In genomic region chr17:7249219-7249618, GRCh38 we compare ENCODE assay signal across 10 cellular contexts. TPM values are rescaled to one million over a fixed set of nuclear protein-coding genes. Genes with fewer than 3 reads are reported as not detected.
DNase-seq lines count a peak whose midpoint lies in the region; ATAC-seq, FAIRE-seq and TF ChIP-seq lines count a peak whose summit lies in the region.
"Had no signal": no experiment of that assay in that cellular context is flagged by ENCODE, and none has a peak within 500 bp of the region (broad histone marks: within the 10 kb centered on the region; RNA-seq: fewer than 3 reads in every experiment).

No MANE protein-coding gene starts in this region.

- ATAC-seq in GM12878 (no peak), HG02973 (IDR thresholded peaks at IDR 0.05; ENCODE audit: unreplicated experiment) (no peak), HG02610 (IDR thresholded peaks at IDR 0.05; ENCODE audit: unreplicated experiment) (no peak)

- no peak overlapping the region for H2AFZ ChIP-seq in GM12878 (ENCODE audit: control insufficient read depth, low read depth, low read length)

- no peak for FAIRE-seq in GM12878 (lab: Jason Lieb, UNC)

- no peak for TF ChIP-seq EP300 in GM12878 (IDR thresholded peaks at IDR 0.05; ENCODE audit: borderline replicate concordance in 1 of 2, control insufficient read depth in 1 of 2, low read depth in 2 of 2, low read length in 2 of 2)

- intact Hi-C loops in GM12878 (cut with micrococcal nuclease; ENCODE audit: unreplicated experiment), result no loop called here

- WGBS in GM12878 (ENCODE audit: insufficient coverage, insufficient replicate concordance, low lambda C conversion rate, missing lambda C conversion rate), result 70% methylated on average over 6 of the region's 6 CpGs

- H3K27ac Mint-ChIP-seq in CD8-positive, alpha-beta memory T cell, result peak overlapping the region in 2 of 8 donors; percentile 76 to 91
- H3K27ac Mint-ChIP-seq in neural crest cell (ENCODE audit: unreplicated experiment), result no peak overlapping the region

- H3K4me2 ChIP-seq in GM12878 (ENCODE audit: control insufficient read depth, insufficient read depth), result peak overlapping the region; percentile 89

- RAD21 ChIA-PET in GM12878 (lab: Charles Lee; ENCODE audit: unreplicated experiment), result interaction anchor here (0.7 to 1.4 kb wide), 8 partner anchors 8 to 634 kb away, joined by 3 to 9 read pairs (median 4); partner anchors contain the start of genes ACADVL, DLG4, DVL2 and PHF23

- POLR2A ChIA-PET in CD8-positive, alpha-beta memory T cell (lab: Charles Lee), result no interaction called here
- POLR2A ChIA-PET in GM12878 (lab: Charles Lee), result interaction anchor here (1.1 to 4.4 kb wide), 5 partner anchors 10 to 81 kb away, joined by 4 to 99 read pairs (median 7); partner anchors contain the start of genes ACADVL, DLG4, DVL2 and GABARAP

- no TSS peak for BruUV-seq in GM12878 (replicated peaks; lab: Mats Ljungman, UMichigan)

- H3K27ac ChIP-seq in CD8-positive, alpha-beta memory T cell (ENCODE audit: low read depth, low read length), result no peak overlapping the region
- 0 out of 2 replicates have a peak overlapping the region, but pooled peaks have one; percentile 99 for H3K27ac ChIP-seq in HL-60 (replicated peaks)
- H3K27ac ChIP-seq in GM12878 (ENCODE audit: control insufficient read depth, insufficient read depth), result peak overlapping the region; percentile 87
- H3K27ac ChIP-seq: testis had no signal

- in situ Hi-C loops in GM12878 (cut with MboI), result no loop called here

- peaks cover 0 to 50% (median 18%) of the 10 kb centered on the region in 3 donors for H3K36me3 Mint-ChIP-seq in CD8-positive, alpha-beta memory T cell
- peaks cover 19% of the 10 kb centered on the region for H3K36me3 Mint-ChIP-seq in neural crest cell (ENCODE audit: low read depth)

- no peak for TF ChIP-seq RAD21 in GM12878 (IDR thresholded peaks at IDR 0.05; ENCODE audit: insufficient read depth, low read depth, low read length)

- H4K20me1 ChIP-seq in GM12878 (ENCODE audit: control insufficient read depth, insufficient read depth), result no peaks in the 10 kb centered on the region

- SMC1A ChIA-PET in GM12878 (lab: Charles Lee; ENCODE audit: uncharacterized antibody, unreplicated experiment), result interaction anchor here (0.7 to 3.6 kb wide), 6 partner anchors 8 to 29 kb away, joined by 3 to 26 read pairs (median 4); partner anchors contain the start of genes ACADVL, DVL2, GABARAP and PHF23

- no peaks in the 10 kb centered on the region for H3K9me3 Mint-ChIP-seq in CD8-positive, alpha-beta memory T cell
- no peaks in the 10 kb centered on the region for H3K9me3 Mint-ChIP-seq in neural crest cell

- DNase-seq in CD8-positive, alpha-beta memory T cell, result no peak
- DNase-seq in HL-60 (ENCODE audit: low read depth in 1 of 2, low spot score in 1 of 2) (no peak), GM12878 (ENCODE audit: low read depth, low spot score) (no peak), neural crest cell (ENCODE audit: low read depth, low spot score) (no peak), NCI-H1048 (lab: John Stamatoyannopoulos, UW) (no peak)
- DNase-seq: NCI-H2081; stimulated activated CD4-positive, alpha-beta T cell treated with anti-CD3 and anti-CD28 coated beads, Interleukin-2, amount 100 ng/mL, for 24 hours; testis had no signal

- CTCF ChIA-PET in CD8-positive, alpha-beta memory T cell (lab: Charles Lee), result interaction anchor here (1.0 to 1.9 kb wide), 2 partner anchors 9 to 47 kb away, joined by 3 to 5 read pairs; no protein-coding TSS in a partner anchor
- CTCF ChIA-PET in GM12878 (lab: Yijun Ruan, JAX), result interaction anchor here (1.0 to 3.2 kb wide), 5 partner anchors 8 to 49 kb away, joined by 3 to 18 read pairs (median 5); partner anchors contain the start of genes ACADVL, DLG4 and PHF23

- peak overlapping the region; percentile 66 to 95 (median 93) for H3K4me3 Mint-ChIP-seq in CD8-positive, alpha-beta memory T cell
- peak overlapping the region; percentile 99 for H3K4me3 Mint-ChIP-seq in neural crest cell

- TF ChIP-seq CTCF in HL-60 (IDR thresholded peaks at IDR 0.05; ENCODE audit: insufficient read depth, low read length), result no peak
- TF ChIP-seq CTCF in GM12878 (IDR thresholded peaks at IDR 0.05 in 2 of 3, conservative IDR thresholded peaks at IDR 0.05 in 1 of 3; ENCODE audit: control insufficient read depth in 2 of 3, extremely low read depth in 1 of 3, insufficient read depth in 1 of 3, low read depth in 3 of 3, low read length in 3 of 3), result no peak
- TF ChIP-seq CTCF in neural crest cell (conservative IDR thresholded peaks at IDR 0.05), result no peak

- peaks cover 26% of the 10 kb centered on the region for H3K36me3 ChIP-seq in CD8-positive, alpha-beta memory T cell (ENCODE audit: insufficient read depth, low read length)
- peaks cover 5 to 16% of the 10 kb centered on the region in 2 experiments; a peak in 3 of 4 replicates for H3K36me3 ChIP-seq in GM12878 (ENCODE audit: control insufficient read depth in 2 of 2, insufficient read depth in 2 of 2, low read length in 1 of 2)

- H3K9me3 ChIP-seq in CD8-positive, alpha-beta memory T cell (ENCODE audit: low read length), result no peaks in the 10 kb centered on the region
- no peaks in the 10 kb centered on the region for H3K9me3 ChIP-seq in GM12878 (replicated peaks; ENCODE audit: control insufficient read depth, insufficient read depth, low read length)
- H3K9me3 ChIP-seq: testis had no signal

- peaks cover 0 to 2% of the 10 kb centered on the region in 2 donors for H3K27me3 Mint-ChIP-seq in CD8-positive, alpha-beta memory T cell
- H3K27me3 Mint-ChIP-seq in neural crest cell (ENCODE audit: low read depth), result peaks cover 3% of the 10 kb centered on the region

- peaks cover 41 to 51% (median 46%) of the 10 kb centered on the region in 3 donors for H3K4me1 Mint-ChIP-seq in CD8-positive, alpha-beta memory T cell
- peaks cover 41% of the 10 kb centered on the region for H3K4me1 Mint-ChIP-seq in neural crest cell

- no peaks in the 10 kb centered on the region for H3K27me3 ChIP-seq in CD8-positive, alpha-beta memory T cell (ENCODE audit: insufficient read depth, low read length, poor library complexity, severe bottlenecking)
- H3K27me3 ChIP-seq in HL-60 (ENCODE audit: insufficient read depth, poor library complexity, severe bottlenecking) (no peaks in the 10 kb centered on the region), GM12878 (replicated peaks in 1 of 2; ENCODE audit: control insufficient read depth in 2 of 2, insufficient read depth in 2 of 2, low read length in 1 of 2) (no peaks in the 10 kb centered on the region)
- H3K27me3 ChIP-seq: testis had no signal

- no peak for TF ChIP-seq POLR2A in GM12878 (IDR thresholded peaks at IDR 0.05; ENCODE audit: low read depth, low read length)

- H3K79me2 ChIP-seq in GM12878 (ENCODE audit: control insufficient read depth, insufficient read depth, low read length), result peaks cover 60% of the 10 kb centered on the region

- peak overlapping the region; percentile 91 for H3K9ac ChIP-seq in GM12878 (ENCODE audit: control insufficient read depth, insufficient read depth, low read length)

- H3K4me1 ChIP-seq in CD8-positive, alpha-beta memory T cell (ENCODE audit: insufficient read depth, low read length), result peaks cover 33% of the 10 kb centered on the region
- H3K4me1 ChIP-seq in GM12878 (ENCODE audit: control insufficient read depth, insufficient read depth, low read length), result peaks cover 10% of the 10 kb centered on the region

- H3K4me3 ChIP-seq in CD8-positive, alpha-beta memory T cell (ENCODE audit: low read length), result no peak overlapping the region
- H3K4me3 ChIP-seq in HL-60 (replicated peaks; ENCODE audit: insufficient read depth, low read length), result peak overlapping the region; percentile 65; the same call in 1 of the 2 replicates
- peak overlapping the region; percentile 90 for H3K4me3 ChIP-seq in GM12878
- H3K4me3 ChIP-seq: testis had no signal

RNA-seq across cellular contexts. Expression of gene CTDNEP1, which starts 2.3 kb away (rescaled TPM):
- 100 to 1,000 TPM; 224 to 240 TPM for total RNA-seq in CD8-positive, alpha-beta memory T cell
- polyA plus RNA-seq in CD8-positive, alpha-beta memory T cell, result 57.1 TPM
- total RNA-seq in GM12878 (2013; cell fraction: nucleolus; rRNA removed), result 36.7 and 47.2 TPM in 2 replicates
- total RNA-seq in GM12878 (2014; rRNA removed), result 31.4 and 32.2 TPM in 2 replicates
- 23.7 and 27.3 TPM in 2 replicates for total RNA-seq in GM12878 (2014; rRNA removed; fragmentation: Illumina TruSeq; extraction: Trizol)
- 142 TPM in 2 replicates for total RNA-seq in GM12878 (2021)
- polyA plus RNA-seq in GM12878 (2011; ENCODE audit: low read depth), result 85.0 TPM
- 82.7 and 111 TPM in 2 replicates for polyA plus RNA-seq in GM12878 (2011; rRNA removed)
- polyA plus RNA-seq in GM12878 (2011; cell fraction: cytosol; rRNA removed), result 142 and 154 TPM in 2 replicates
- polyA plus RNA-seq in GM12878 (2011; cell fraction: nucleus; rRNA removed), result 145 and 146 TPM in 2 replicates
- 152 and 229 TPM in 2 replicates for polyA plus RNA-seq in GM12878 (2012)
- 167 and 176 TPM in 2 replicates for polyA plus RNA-seq in GM12878 (2014; fragmentation: Illumina TruSeq; extraction: Trizol)
- polyA plus RNA-seq in GM12878 (2014; fragmentation: Nextera tagmentation; extraction: Ambion mirVana), result 10 to 100 TPM; 24.5 to 29.2 TPM
- 96.0 and 118 TPM in 2 replicates for polyA plus RNA-seq in GM12878 (2014; rRNA removed)
- polyA plus RNA-seq in GM12878 (2016; fragmentation: Nextera tagmentation; extraction: Ambion mirVana), result 10 to 100 TPM; 25.7 to 26.7 TPM
- 106 and 150 TPM in 2 replicates for polyA minus RNA-seq in GM12878 (2011; rRNA and poly(A)+ RNA removed)
- polyA minus RNA-seq in GM12878 (2011; cell fraction: cytosol; rRNA and poly(A)+ RNA removed), result 62.8 and 85.6 TPM in 2 replicates
- polyA minus RNA-seq in GM12878 (2011; cell fraction: nucleus; rRNA and poly(A)+ RNA removed), result 37.8 and 51.6 TPM in 2 replicates
- 179 and 182 TPM in 2 replicates for total RNA-seq in neural crest cell

RNA-seq across cellular contexts. Expression of gene ELP5, which starts 2.8 kb away (rescaled TPM):
- total RNA-seq in CD8-positive, alpha-beta memory T cell, result 100 to 1,000 TPM; 106 to 111 TPM
- 84.8 TPM for polyA plus RNA-seq in CD8-positive, alpha-beta memory T cell
- 21.0 and 29.2 TPM in 2 replicates for total RNA-seq in GM12878 (2013; cell fraction: nucleolus; rRNA removed)
- total RNA-seq in GM12878 (2014; rRNA removed) (63.5 and 66.4 TPM in 2 replicates), GM12878 (2014; rRNA removed; fragmentation: Illumina TruSeq; extraction: Trizol) (35.0 and 41.1 TPM in 2 replicates), GM12878 (2021) (67.4 and 71.0 TPM in 2 replicates), neural crest cell (74.4 and 77.4 TPM in 2 replicates)
- 47.5 TPM for polyA plus RNA-seq in GM12878 (2011; ENCODE audit: low read depth)
- polyA plus RNA-seq in GM12878 (2011; rRNA removed) (53.9 and 76.9 TPM in 2 replicates), GM12878 (2014; fragmentation: Illumina TruSeq; extraction: Trizol) (45.8 and 68.9 TPM in 2 replicates), GM12878 (2014; fragmentation: Nextera tagmentation; extraction: Ambion mirVana) (10 to 100 TPM; 81.8 to 94.7 TPM), GM12878 (2014; rRNA removed) (78.0 and 79.8 TPM in 2 replicates), GM12878 (2016; fragmentation: Nextera tagmentation; extraction: Ambion mirVana) (100 to 1,000 TPM; 102 to 109 TPM)
- polyA plus RNA-seq in GM12878 (2011; cell fraction: cytosol; rRNA removed), result 111 and 114 TPM in 2 replicates
- polyA plus RNA-seq in GM12878 (2011; cell fraction: nucleus; rRNA removed), result 92.0 and 98.7 TPM in 2 replicates
- 55.4 and 70.3 TPM in 2 replicates for polyA plus RNA-seq in GM12878 (2012)
- 46.3 and 74.0 TPM in 2 replicates for polyA minus RNA-seq in GM12878 (2011; rRNA and poly(A)+ RNA removed)
- 23.4 and 24.3 TPM in 2 replicates for polyA minus RNA-seq in GM12878 (2011; cell fraction: cytosol; rRNA and poly(A)+ RNA removed)
- polyA minus RNA-seq in GM12878 (2011; cell fraction: nucleus; rRNA and poly(A)+ RNA removed), result 18.0 and 25.8 TPM in 2 replicates

RNA-seq across cellular contexts. Expression of gene GABARAP, which starts 7.0 kb away (rescaled TPM):
- total RNA-seq in CD8-positive, alpha-beta memory T cell, result 100 to 1,000 TPM; 156 to 165 TPM
- polyA plus RNA-seq in CD8-positive, alpha-beta memory T cell, result 914 TPM
- total RNA-seq in GM12878 (2013; cell fraction: nucleolus; rRNA removed), result 11.4 and 13.4 TPM in 2 replicates
- total RNA-seq in GM12878 (2014; rRNA removed), result 127 and 134 TPM in 2 replicates
- 157 and 164 TPM in 2 replicates for total RNA-seq in GM12878 (2014; rRNA removed; fragmentation: Illumina TruSeq; extraction: Trizol)
- 256 and 259 TPM in 2 replicates for total RNA-seq in GM12878 (2021)
- 230 TPM for polyA plus RNA-seq in GM12878 (2011; ENCODE audit: low read depth)
- polyA plus RNA-seq in GM12878 (2011; rRNA removed), result 187 and 223 TPM in 2 replicates
- 230 and 389 TPM in 2 replicates for polyA plus RNA-seq in GM12878 (2011; cell fraction: cytosol; rRNA removed)
- 97.8 and 122 TPM in 2 replicates for polyA plus RNA-seq in GM12878 (2011; cell fraction: nucleus; rRNA removed)
- 348 and 349 TPM in 2 replicates for polyA plus RNA-seq in GM12878 (2012)
- 613 and 739 TPM in 2 replicates for polyA plus RNA-seq in GM12878 (2014; fragmentation: Illumina TruSeq; extraction: Trizol)
- polyA plus RNA-seq in GM12878 (2014; fragmentation: Nextera tagmentation; extraction: Ambion mirVana), result 100 to 1,000 TPM; 314 to 340 TPM
- polyA plus RNA-seq in GM12878 (2014; rRNA removed), result 236 and 238 TPM in 2 replicates
- polyA plus RNA-seq in GM12878 (2016; fragmentation: Nextera tagmentation; extraction: Ambion mirVana), result 100 to 1,000 TPM; 433 to 444 TPM
- polyA minus RNA-seq in GM12878 (2011; rRNA and poly(A)+ RNA removed), result 144 and 161 TPM in 2 replicates
- polyA minus RNA-seq in GM12878 (2011; cell fraction: cytosol; rRNA and poly(A)+ RNA removed), result 52.9 and 65.4 TPM in 2 replicates
- 29.0 and 33.7 TPM in 2 replicates for polyA minus RNA-seq in GM12878 (2011; cell fraction: nucleus; rRNA and poly(A)+ RNA removed)
- 470 and 479 TPM in 2 replicates for total RNA-seq in neural crest cell

RNA-seq across cellular contexts. Expression of gene PHF23, which starts 10.0 kb away (rescaled TPM):
- 10 to 100 TPM; 48.0 to 51.9 TPM for total RNA-seq in CD8-positive, alpha-beta memory T cell
- 25.8 TPM for polyA plus RNA-seq in CD8-positive, alpha-beta memory T cell
- 10.6 and 11.8 TPM in 2 replicates for total RNA-seq in GM12878 (2013; cell fraction: nucleolus; rRNA removed)
- total RNA-seq in GM12878 (2014; rRNA removed) (35.7 and 38.0 TPM in 2 replicates), GM12878 (2014; rRNA removed; fragmentation: Illumina TruSeq; extraction: Trizol) (35.6 and 37.5 TPM in 2 replicates), GM12878 (2021) (34.0 and 39.2 TPM in 2 replicates), neural crest cell (72.7 and 75.2 TPM in 2 replicates)
- 22.1 TPM for polyA plus RNA-seq in GM12878 (2011; ENCODE audit: low read depth)
- polyA plus RNA-seq in GM12878 (2011; rRNA removed) (21.7 and 29.7 TPM in 2 replicates), GM12878 (2014; fragmentation: Illumina TruSeq; extraction: Trizol) (72.7 and 84.8 TPM in 2 replicates), GM12878 (2014; fragmentation: Nextera tagmentation; extraction: Ambion mirVana) (10 to 100 TPM in 1 of 2 experiments, 1 to 10 TPM in 1; 8.2 to 17.7 TPM), GM12878 (2014; rRNA removed) (38.1 and 41.6 TPM in 2 replicates), GM12878 (2016; fragmentation: Nextera tagmentation; extraction: Ambion mirVana) (10 to 100 TPM; 26.4 to 31.1 TPM)
- polyA plus RNA-seq in GM12878 (2011; cell fraction: cytosol; rRNA removed), result 27.3 and 27.9 TPM in 2 replicates
- polyA plus RNA-seq in GM12878 (2011; cell fraction: nucleus; rRNA removed), result 15.7 and 19.7 TPM in 2 replicates
- polyA plus RNA-seq in GM12878 (2012), result 25.1 and 26.9 TPM in 2 replicates
- 20.7 and 28.0 TPM in 2 replicates for polyA minus RNA-seq in GM12878 (2011; rRNA and poly(A)+ RNA removed)
- polyA minus RNA-seq in GM12878 (2011; cell fraction: cytosol; rRNA and poly(A)+ RNA removed), result 12.2 and 13.2 TPM in 2 replicates
- 6.8 and 8.7 TPM in 2 replicates for polyA minus RNA-seq in GM12878 (2011; cell fraction: nucleus; rRNA and poly(A)+ RNA removed)

RNA-seq across cellular contexts. Expression of gene CLDN7, which starts 13.1 kb away (rescaled TPM):
- total RNA-seq in CD8-positive, alpha-beta memory T cell, result 1 to 10 TPM in 1 of 2 experiments, under 1 TPM in 1; 0.63 to 1.1 TPM
- 2.1 TPM for polyA plus RNA-seq in CD8-positive, alpha-beta memory T cell
- 1.2 and 1.5 TPM in 2 replicates for total RNA-seq in GM12878 (2013; cell fraction: nucleolus; rRNA removed)
- total RNA-seq in GM12878 (2014; rRNA removed) (0.87 TPM in 1 of 2 replicates, not detected in the other), GM12878 (2014; rRNA removed; fragmentation: Illumina TruSeq; extraction: Trizol) (0.32 and 0.36 TPM in 2 replicates), GM12878 (2021) (0.61 and 1.3 TPM in 2 replicates), neural crest cell (not detected in 2 replicates)
- not detected for polyA plus RNA-seq in GM12878 (2011; ENCODE audit: low read depth)
- polyA plus RNA-seq in GM12878 (2011; rRNA removed) (not detected in 2 replicates), GM12878 (2014; fragmentation: Illumina TruSeq; extraction: Trizol) (0.19 and 0.25 TPM in 2 replicates), GM12878 (2014; fragmentation: Nextera tagmentation; extraction: Ambion mirVana) (under 1 TPM in 1 of 2 experiments, not detected in 1; 0.19 TPM), GM12878 (2014; rRNA removed) (0.49 and 0.94 TPM in 2 replicates), GM12878 (2016; fragmentation: Nextera tagmentation; extraction: Ambion mirVana) (not detected)
- 0.08 and 0.16 TPM in 2 replicates for polyA plus RNA-seq in GM12878 (2011; cell fraction: cytosol; rRNA removed)
- 0.25 TPM in 1 of 2 replicates, not detected in the other for polyA plus RNA-seq in GM12878 (2011; cell fraction: nucleus; rRNA removed)
- polyA plus RNA-seq in GM12878 (2012), result 0.54 and 0.72 TPM in 2 replicates
- not detected in 2 replicates for polyA minus RNA-seq in GM12878 (2011; rRNA and poly(A)+ RNA removed)
- not detected in 2 replicates for polyA minus RNA-seq in GM12878 (2011; cell fraction: cytosol; rRNA and poly(A)+ RNA removed)
- polyA minus RNA-seq in GM12878 (2011; cell fraction: nucleus; rRNA and poly(A)+ RNA removed), result not detected in 2 replicates
